Comparison of ENCODE assay signal across 8 cellular contexts in the genomic region with DNA sequence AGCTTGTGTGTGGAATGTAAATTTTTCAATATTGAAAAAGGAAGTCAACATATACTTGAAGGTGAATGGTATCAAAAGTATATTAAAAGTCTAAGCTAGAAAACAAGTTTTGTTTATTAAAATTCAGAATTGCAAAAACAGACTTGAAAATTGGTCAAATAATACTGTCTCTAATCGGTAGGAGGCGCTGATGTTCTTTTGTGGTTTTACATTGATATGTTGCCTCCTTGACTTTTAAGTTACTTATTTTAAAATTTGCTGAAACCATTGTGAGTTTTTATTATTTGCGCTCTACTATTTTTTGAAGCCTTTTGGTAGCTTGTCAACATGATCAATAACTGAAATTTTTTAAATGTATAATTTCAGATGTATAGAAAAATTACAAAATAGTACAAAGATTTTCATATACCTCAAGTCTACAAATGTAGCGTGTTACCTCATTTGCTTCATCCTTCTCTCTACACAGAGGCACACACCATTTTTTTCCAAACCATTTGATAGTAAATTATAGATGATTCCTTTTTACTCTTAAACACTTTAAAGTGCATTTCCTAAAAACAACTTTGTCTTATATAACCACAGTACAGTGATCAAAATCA. TPM values are rescaled to one million over a fixed set of nuclear protein-coding genes. Genes with fewer than 3 reads are reported as not detected.
DNase-seq lines count a peak whose midpoint lies in the region; ATAC-seq and TF ChIP-seq lines count a peak whose summit lies in the region.

No MANE protein-coding gene starts in this region.

- H3K79me2 ChIP-seq in ACC112 (ENCODE audit: control insufficient read depth, insufficient read depth, low read length, unreplicated experiment) (peaks cover 51% of the 10 kb centered on the region), HCT116 (ENCODE audit: insufficient read depth, low read length) (peaks cover 76% of the 10 kb centered on the region)

- H4K20me1 ChIP-seq in HCT116 (ENCODE audit: insufficient read depth): 0 out of 2 replicates have a peak, but pooled peaks cover 9% of the 10 kb centered on the region

- POLR2A ChIA-PET in HCT116 (lab: Charles Lee): interaction anchor here (1.0 kb wide), 1 partner anchor 10 kb away, joined by 3 read pairs; no protein-coding TSS in a partner anchor

- H3K9me2 ChIP-seq in HCT116 (ENCODE audit: insufficient read depth): no peaks in the 10 kb centered on the region

- H2AFZ ChIP-seq in ACC112 (ENCODE audit: low read length, unreplicated experiment) (no peak overlapping the region), HCT116 (ENCODE audit: low read depth, low read length, poor library complexity, severe bottlenecking) (no peak overlapping the region)

- H3K9me3 ChIP-seq in HCT116 (ENCODE audit: control insufficient read depth in 1 of 2, insufficient read depth in 1 of 2, low read depth in 1 of 2, low read length in 2 of 2): no peaks in the 10 kb centered on the region

- TF ChIP-seq RAD21 in HCT116 (IDR thresholded peaks at IDR 0.05; ENCODE audit: low read depth): peak; percentile 37; the same call in 1 of the 2 replicates

- H3K9ac ChIP-seq in HCT116 (ENCODE audit: low read length): no peak overlapping the region

- TF ChIP-seq POLR2A in HCT116 (IDR thresholded peaks at IDR 0.05; ENCODE audit: borderline replicate concordance, extremely low read depth, insufficient read depth, insufficient read length): no peak
- no peak for TF ChIP-seq POLR2A in GM18505 (IDR thresholded peaks at IDR 0.05; ENCODE audit: borderline replicate concordance, extremely low read depth, insufficient read depth, insufficient read length)

- H3K27ac ChIP-seq in ACC112 (ENCODE audit: low read depth, low read length): peak overlapping the region; percentile 98
- H3K27ac ChIP-seq in HCT116 (ENCODE audit: low read depth, low read length): no peak overlapping the region

- intact Hi-C loops in HCT116 (cut with micrococcal nuclease): loop anchor here (1.0 to 5.0 kb wide), 3 partner anchors 135 to 939 kb away; no protein-coding TSS in a partner anchor

- DNase-seq in HCT116 (ENCODE audit: low read depth, low spot score) (no peak), astrocyte of the hippocampus (ENCODE audit: low read depth, low spot score) (peak; percentile 48), left lobe of liver (ENCODE audit: low spot score) (no peak), T-helper 9 cell (no peak), NCI-H510A (lab: John Stamatoyannopoulos, UW) (no peak)

- ATAC-seq in HCT116: no peak
- ATAC-seq in left lobe of liver: peak; percentile 40
- ATAC-seq in HG02884 (IDR thresholded peaks at IDR 0.05; ENCODE audit: unreplicated experiment): no peak
- ATAC-seq in GM18505 (IDR thresholded peaks at IDR 0.05; ENCODE audit: unreplicated experiment): no peak

- H3K27me3 ChIP-seq in ACC112 (ENCODE audit: insufficient read depth, low read length) (no peaks in the 10 kb centered on the region), HCT116 (ENCODE audit: insufficient read depth, low read length) (no peaks in the 10 kb centered on the region)

- no peak overlapping the region for H3K4me3 ChIP-seq in ACC112 (ENCODE audit: low read depth, low read length)
- H3K4me3 ChIP-seq in HCT116 (replicated peaks in 1 of 2; ENCODE audit: low read depth in 1 of 2, low read length in 2 of 2): no peak overlapping the region

- peak in 2 of 3 experiments; percentile 27 to 61; a peak in 3 of 6 replicates for TF ChIP-seq CTCF in HCT116 (IDR thresholded peaks at IDR 0.05 in 2 of 3, conservative IDR thresholded peaks at IDR 0.05 in 1 of 3; ENCODE audit: borderline replicate concordance in 1 of 3, insufficient read depth in 1 of 3, low read depth in 2 of 3, low read length in 2 of 3)

- CTCF ChIA-PET in HCT116 (lab: Charles Lee): interaction anchor here (0.9 to 1.3 kb wide), 4 partner anchors 17 to 136 kb away, joined by 3 to 4 read pairs (median 3); no protein-coding TSS in a partner anchor

- peaks cover 54% of the 10 kb centered on the region for H3K4me1 ChIP-seq in ACC112 (ENCODE audit: control insufficient read depth, insufficient read depth, low read length, unreplicated experiment)
- no peaks in the 10 kb centered on the region for H3K4me1 ChIP-seq in HCT116 (ENCODE audit: control insufficient read depth in 1 of 2, insufficient read depth in 2 of 2, low read length in 2 of 2)

- RAD21 ChIA-PET in HCT116 (lab: Charles Lee; ENCODE audit: low non-redundant PET in 1 of 2, low total read pairs in 2 of 2, uncharacterized antibody in 2 of 2, unreplicated experiment in 2 of 2): no interaction called here

- no TSS peak for BruUV-seq in HCT116 (replicated peaks; lab: Mats Ljungman, UMichigan)

- H3K36me3 ChIP-seq in ACC112 (ENCODE audit: insufficient read depth, low read length) (peaks cover 60% of the 10 kb centered on the region), HCT116 (ENCODE audit: control insufficient read depth in 1 of 2, insufficient read depth in 2 of 2, low read length in 2 of 2) (peaks cover 43 to 68% of the 10 kb centered on the region in 2 experiments)

- no peak overlapping the region for H3K4me2 ChIP-seq in HCT116 (ENCODE audit: low read length)

TF ChIP-seq in HCT116, 20 proteins besides CTCF, POLR2A, EP300 and RAD21:
- TF ChIP-seq EZH2 (IDR thresholded peaks at IDR 0.05): no peak
- TF ChIP-seq SIN3A (IDR thresholded peaks at IDR 0.05; ENCODE audit: low read depth): no peak
- no peak for TF ChIP-seq ZNF274 (IDR thresholded peaks at IDR 0.05; ENCODE audit: low read depth, low read length)
- TF ChIP-seq CBX3 (IDR thresholded peaks at IDR 0.05; ENCODE audit: low read depth): no peak
- TF ChIP-seq FOSL1 (IDR thresholded peaks at IDR 0.05; ENCODE audit: low read depth): no peak
- no peak for TF ChIP-seq TCF7L2 (IDR thresholded peaks at IDR 0.05; ENCODE audit: borderline replicate concordance, extremely low read depth, insufficient read depth, insufficient read length)
- no peak for TF ChIP-seq ATF3 (IDR thresholded peaks at IDR 0.05)
- TF ChIP-seq EGR1 (IDR thresholded peaks at IDR 0.05; ENCODE audit: low read depth): no peak
- TF ChIP-seq ZFX (IDR thresholded peaks at IDR 0.05): no peak
- no peak for TF ChIP-seq SRF (IDR thresholded peaks at IDR 0.05; ENCODE audit: low read depth)
- no peak for TF ChIP-seq JUND (IDR thresholded peaks at IDR 0.05)
- no peak for TF ChIP-seq CEBPB (IDR thresholded peaks at IDR 0.05; ENCODE audit: low read depth)
- no peak for TF ChIP-seq YY1 (IDR thresholded peaks at IDR 0.05; ENCODE audit: extremely low read depth, insufficient replicate concordance, low read depth, low read length)

RNA-seq across cellular contexts. Expression of gene RTRAF, which starts 6.9 kb away (rescaled TPM):
- 190 TPM for total RNA-seq in HCT116 (2021; ENCODE audit: unreplicated experiment)
- polyA plus RNA-seq in HCT116 (2012): 158 and 215 TPM in 2 replicates
- 45.3 TPM for total RNA-seq in left lobe of liver
